Comparison of ENCODE assay signal across 8 cellular contexts in genomic region chr1:53197301-53198205, GRCh38. TPM values are rescaled to one million over a fixed set of nuclear protein-coding genes. Genes with fewer than 3 reads are reported as not detected.
DNase-seq lines count a peak whose midpoint lies in the region; ATAC-seq and TF ChIP-seq lines count a peak whose summit lies in the region.

No MANE protein-coding gene starts in this region.

- DNase-seq in ELF-1 (ENCODE audit: low read depth, low spot score) = peak; percentile 45
- DNase-seq in NOMO-1 treated with DMSO at 0.1 percent for 48 hours (lab: John Stamatoyannopoulos, UW; ENCODE audit: unreplicated experiment) = peak; percentile 15
- peak; percentile 24 for DNase-seq in dedifferentiated amniotic fluid mesenchymal stem cell (ENCODE audit: extremely low spot score)
- no peak for DNase-seq in mucosa of descending colon
- no peak for DNase-seq in HK-2 (ENCODE audit: unreplicated experiment)
- no peak for DNase-seq in epidermal melanocyte (ENCODE audit: insufficient read length, low spot score)
- no peak for DNase-seq in HuH-7 (ENCODE audit: low spot score)

- no peaks in the 10 kb centered on the region for H3K36me3 ChIP-seq in mucosa of descending colon (ENCODE audit: low read depth)

- TF ChIP-seq CTCF in mucosa of descending colon (IDR thresholded peaks at IDR 0.05) = no peak

- ATAC-seq in mucosa of descending colon (peak; percentile 3), GM21423 (IDR thresholded peaks at IDR 0.05; ENCODE audit: unreplicated experiment) (no peak)

- peaks cover 13% of the 10 kb centered on the region for H3K4me1 ChIP-seq in mucosa of descending colon (ENCODE audit: low read depth)

- peak overlapping the region; percentile 88 for H3K4me3 ChIP-seq in mucosa of descending colon

- intact Hi-C loops in mucosa of descending colon (cut with DNase I, micrococcal nuclease) = no loop called here

- no peaks in the 10 kb centered on the region for H3K9me3 ChIP-seq in mucosa of descending colon

RNA-seq across cellular contexts. Expression of gene CPT2, which starts 0.9 kb away (rescaled TPM):
- 10 to 100 TPM; 30.1 to 75.3 (median 52.3) TPM for total RNA-seq in mucosa of descending colon

RNA-seq across cellular contexts. Expression of gene CZIB, which starts 22.9 kb away (rescaled TPM):
- 10 to 100 TPM; 38.1 to 65.7 (median 40.6) TPM for total RNA-seq in mucosa of descending colon

RNA-seq across cellular contexts. Expression of gene MAGOH, which starts 40.8 kb away (rescaled TPM):
- total RNA-seq in mucosa of descending colon = 10 to 100 TPM; 30.3 to 36.3 (median 34.9) TPM

RNA-seq across cellular contexts. Expression of gene SLC1A7, which starts 55.1 kb away (rescaled TPM):
- total RNA-seq in mucosa of descending colon = under 1 TPM; 0.72 to 0.98 (median 0.93) TPM

Comparison
In these comparisons a context has a peak if more than half of its experiments do, and no peak if none do; other contexts are left out.
1. DNase-seq: peak in ELF-1 (single experiment), NOMO-1 treated with DMSO at 0.1 percent for 48 hours (single experiment) and dedifferentiated amniotic fluid mesenchymal stem cell (single experiment); none in mucosa of descending colon (0 of 3), HK-2 (single experiment), epidermal melanocyte (single experiment) and HuH-7 (single experiment).